15 cellular contexts compared by ENCODE assay signal in genomic region chr2:54845094-54845493, GRCh38.
"Had no signal": no experiment of that assay in that cellular context is flagged by ENCODE, and none has a peak within 500 bp of the region (broad histone marks: within the 10 kb centered on the region; RNA-seq: fewer than 3 reads in every experiment).

No MANE protein-coding gene starts in this region.

- H3K27ac Mint-ChIP-seq: activated naive CD4-positive, alpha-beta T cell treated with anti-CD3 and anti-CD28 coated beads, Interleukin-2, amount 50 U/mL, for 24 hours; activated T-cell treated with anti-CD3 and anti-CD28 coated beads, Interleukin-2, amount 50 U/mL, for 24 hours; dendritic cell treated with granulocyte-macrophage colony-stimulating factor and Interleukin-4, amounts not matched to agents 40 ng/mL and 50 ng/mL, for 4 days; neural progenitor cell had no signal

- ATAC-seq: activated CD4-positive, CD25-positive, alpha-beta regulatory T cell treated with anti-CD3 and anti-CD28 coated beads, Interleukin-2, amount 50 U/mL, for 24 hours; body of pancreas; gastroesophageal sphincter; left ventricle myocardium superior; stimulated activated naive CD8-positive, alpha-beta T cell treated with anti-CD3 and anti-CD28 coated beads, Interleukin-15, Interleukin-2, amounts not matched to agents 100 U/mL and 50 U/mL, for 24 hours; upper lobe of right lung had no signal

- H3K27me3 ChIP-seq: body of pancreas, gastroesophageal sphincter, neural progenitor cell, pancreas, upper lobe of right lung had no signal

- H3K4me3 Mint-ChIP-seq: activated naive CD4-positive, alpha-beta T cell treated with anti-CD3 and anti-CD28 coated beads, Interleukin-2, amount 50 U/mL, for 24 hours; activated T-cell treated with anti-CD3 and anti-CD28 coated beads, Interleukin-2, amount 50 U/mL, for 24 hours; dendritic cell treated with granulocyte-macrophage colony-stimulating factor and Interleukin-4, amounts not matched to agents 40 ng/mL and 50 ng/mL, for 4 days; neural progenitor cell had no signal

- H3K4me1 Mint-ChIP-seq: activated naive CD4-positive, alpha-beta T cell treated with anti-CD3 and anti-CD28 coated beads, Interleukin-2, amount 50 U/mL, for 24 hours had no signal

- H3K36me3 ChIP-seq: gastroesophageal sphincter, neural progenitor cell, pancreas, upper lobe of right lung had no signal

- H3K36me3 Mint-ChIP-seq: activated naive CD4-positive, alpha-beta T cell treated with anti-CD3 and anti-CD28 coated beads, Interleukin-2, amount 50 U/mL, for 24 hours; neural progenitor cell had no signal

- DNase-seq: activated CD4-positive, alpha-beta T cell treated with anti-CD3 and anti-CD28 coated beads, Interleukin-2, amount 50 U/mL, for 4 hours; activated effector memory CD4-positive, alpha-beta T cell treated with Interleukin-2 at 50 U/mL for 16 hours; activated T-cell treated with anti-CD3 and anti-CD28 coated beads, Interleukin-2, amount 50 U/mL, for 24 hours; amniotic stem cell; body of pancreas; left ventricle myocardium superior; pancreas; stimulated activated CD4-positive, alpha-beta T cell treated with anti-CD3 and anti-CD28 coated beads, Interleukin-12 subunit alpha, Interleukin-12 subunit beta, amount 100 ng/mL, for 4 hours; stimulated activated naive CD8-positive, alpha-beta T cell treated with anti-CD3 and anti-CD28 coated beads, Interleukin-15, Interleukin-2, amounts not matched to agents 100 U/mL and 50 U/mL, for 24 hours; upper lobe of right lung had no signal

- H3K9me3 Mint-ChIP-seq: activated naive CD4-positive, alpha-beta T cell treated with anti-CD3 and anti-CD28 coated beads, Interleukin-2, amount 50 U/mL, for 24 hours; activated T-cell treated with anti-CD3 and anti-CD28 coated beads, Interleukin-2, amount 50 U/mL, for 24 hours; dendritic cell treated with granulocyte-macrophage colony-stimulating factor and Interleukin-4, amounts not matched to agents 40 ng/mL and 50 ng/mL, for 4 days; neural progenitor cell had no signal

- H3K4me1 ChIP-seq: body of pancreas, gastroesophageal sphincter, pancreas, upper lobe of right lung had no signal

- H3K9me3 ChIP-seq: body of pancreas, gastroesophageal sphincter, pancreas, upper lobe of right lung had no signal

- H3K27ac ChIP-seq: body of pancreas, gastroesophageal sphincter, neural progenitor cell, pancreas, upper lobe of right lung had no signal

- H3K27me3 Mint-ChIP-seq: activated naive CD4-positive, alpha-beta T cell treated with anti-CD3 and anti-CD28 coated beads, Interleukin-2, amount 50 U/mL, for 24 hours; activated T-cell treated with anti-CD3 and anti-CD28 coated beads, Interleukin-2, amount 50 U/mL, for 24 hours; dendritic cell treated with granulocyte-macrophage colony-stimulating factor and Interleukin-4, amounts not matched to agents 40 ng/mL and 50 ng/mL, for 4 days had no signal

- H3K4me3 ChIP-seq: body of pancreas, gastroesophageal sphincter, neural progenitor cell, pancreas, upper lobe of right lung had no signal
